ENCODE assay signal across 8 cellular contexts in the genomic region with DNA sequence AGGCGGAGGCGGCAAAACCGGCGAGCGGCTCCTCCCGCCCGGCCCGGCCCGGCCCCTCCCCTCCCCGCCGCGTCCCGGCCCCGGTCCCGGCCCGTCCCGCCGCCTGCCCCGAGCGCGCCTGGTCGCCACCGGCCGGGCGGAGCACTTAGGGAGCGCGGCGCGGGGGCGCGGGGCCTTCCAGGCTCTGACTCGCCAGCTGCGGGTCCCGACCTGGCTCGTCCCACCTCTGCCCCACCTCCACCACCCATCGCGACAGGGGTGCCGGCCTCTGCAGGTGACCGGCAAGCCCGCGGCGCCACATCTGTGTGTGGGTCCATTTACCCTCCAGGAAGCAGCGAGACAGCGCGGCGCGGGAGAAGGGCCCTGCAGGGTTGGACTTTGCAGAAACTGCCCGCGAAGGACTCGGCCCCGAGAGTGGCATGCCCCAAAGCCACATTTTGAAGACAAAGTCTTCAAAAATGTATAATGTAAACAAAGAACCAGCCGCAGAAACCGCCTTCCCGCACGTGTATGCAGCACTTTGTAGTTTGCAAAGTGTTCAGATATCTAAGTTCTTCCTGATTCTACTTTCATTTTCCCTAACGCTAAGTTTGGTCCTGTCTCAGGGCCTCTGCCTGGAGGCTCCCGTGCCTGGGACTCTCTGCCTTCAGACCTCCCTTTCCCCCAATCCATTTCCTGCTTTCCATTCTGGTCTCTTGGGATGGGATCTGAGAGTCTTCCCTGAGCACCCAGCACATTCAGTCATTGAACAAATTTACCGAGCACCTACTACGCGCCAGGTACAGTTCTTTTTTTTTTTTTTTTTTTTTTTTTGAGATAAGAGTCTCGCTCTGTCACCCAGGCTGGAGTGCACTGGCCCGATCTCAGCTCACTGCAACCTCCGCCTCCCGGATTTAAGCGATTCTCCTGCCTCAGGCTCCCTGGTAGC. TPM values are rescaled to one million over a fixed set of nuclear protein-coding genes. Genes with fewer than 3 reads are reported as not detected.
A peak's percentile ranks its signal among the peaks of the same experiment; 100 is the strongest.
DNase-seq lines count a peak whose midpoint lies in the region; TF ChIP-seq lines count a peak whose summit lies in the region.

Gene TMCO4, minus strand, starts transcription at position 40 of the 928 bp plus-strand sequence. CDS start 19,158 bp downstream, outside the sequence.

- peaks cover 4% of the 10 kb centered on the region for H3K27me3 Mint-ChIP-seq in HFFc6 (ENCODE audit: insufficient read depth)

- H3K4me3 ChIP-seq in epithelial cell of esophagus (ENCODE audit: low read length) (peak within 1 kb of the TSS; percentile 52), mononuclear cell (ENCODE audit: low read length) (peak within 1 kb of the TSS; percentile 58)

- H3K27me3 ChIP-seq in mononuclear cell (ENCODE audit: insufficient read depth, low read length) = no peaks in the 10 kb centered on the region

- H3K27ac Mint-ChIP-seq in HFFc6 = peak within 1 kb of the TSS; percentile 91

- H3K36me3 Mint-ChIP-seq in HFFc6 (ENCODE audit: low read depth) = peaks cover 12% of the 10 kb centered on the region; the same call in 1 of the 2 replicates

- peak within 1 kb of the TSS; percentile 86 for H3K4me3 Mint-ChIP-seq in HFFc6

- peak; percentile 33 for DNase-seq in GDM1 (lab: John Stamatoyannopoulos, UW)
- DNase-seq in HFFc6 = peak; percentile 85
- peak; percentile 95 for DNase-seq in NCI-H510A treated with DMSO at 0.1 percent for 48 hours (lab: John Stamatoyannopoulos, UW)
- DNase-seq in activated CD8-positive, alpha-beta memory T cell treated with anti-CD3 and anti-CD28 coated beads, Interleukin-2, amount 50 U/mL, for 4 hours = peak; percentile 50
- peak; percentile 45 for DNase-seq in epithelial cell of esophagus (ENCODE audit: low read depth)
- DNase-seq in stimulated activated CD8-positive, alpha-beta memory T cell treated with anti-CD3 and anti-CD28 coated beads, Interleukin-4, amount 100 ng/mL, for 48 hours = peak; percentile 69
- DNase-seq in KG1 (lab: John Stamatoyannopoulos, UW) = no peak

- peaks cover 16% of the 10 kb centered on the region for H3K4me1 ChIP-seq in mononuclear cell (ENCODE audit: insufficient read depth, low read length)

- TF ChIP-seq CTCF in HFFc6 (IDR thresholded peaks at IDR 0.05) = no peak
- TF ChIP-seq CTCF in epithelial cell of esophagus (IDR thresholded peaks at IDR 0.05; ENCODE audit: insufficient read depth, low read depth, low read length, missing control alignments) = no peak

- H3K9me3 ChIP-seq in mononuclear cell (ENCODE audit: low read depth, low read length) = no peaks in the 10 kb centered on the region

- H3K9me3 Mint-ChIP-seq in HFFc6 = no peaks in the 10 kb centered on the region

- peaks cover 38% of the 10 kb centered on the region for H3K4me1 Mint-ChIP-seq in HFFc6 (ENCODE audit: low read depth)

RNA-seq across cellular contexts. Expression of gene TMCO4, which starts in this region (rescaled TPM):
- total RNA-seq in HFFc6 (2021; fragmentation: NEBNext Ultra II Directional; extraction: Animal tissue kit (Norgen Biotek cat#: 25700)) = 10 to 100 TPM; 17.4 to 30.6 (median 27.8) TPM
- total RNA-seq in mononuclear cell = 11.1 TPM
